ENCODE assay signal across 1 cellular context in the genomic region with DNA sequence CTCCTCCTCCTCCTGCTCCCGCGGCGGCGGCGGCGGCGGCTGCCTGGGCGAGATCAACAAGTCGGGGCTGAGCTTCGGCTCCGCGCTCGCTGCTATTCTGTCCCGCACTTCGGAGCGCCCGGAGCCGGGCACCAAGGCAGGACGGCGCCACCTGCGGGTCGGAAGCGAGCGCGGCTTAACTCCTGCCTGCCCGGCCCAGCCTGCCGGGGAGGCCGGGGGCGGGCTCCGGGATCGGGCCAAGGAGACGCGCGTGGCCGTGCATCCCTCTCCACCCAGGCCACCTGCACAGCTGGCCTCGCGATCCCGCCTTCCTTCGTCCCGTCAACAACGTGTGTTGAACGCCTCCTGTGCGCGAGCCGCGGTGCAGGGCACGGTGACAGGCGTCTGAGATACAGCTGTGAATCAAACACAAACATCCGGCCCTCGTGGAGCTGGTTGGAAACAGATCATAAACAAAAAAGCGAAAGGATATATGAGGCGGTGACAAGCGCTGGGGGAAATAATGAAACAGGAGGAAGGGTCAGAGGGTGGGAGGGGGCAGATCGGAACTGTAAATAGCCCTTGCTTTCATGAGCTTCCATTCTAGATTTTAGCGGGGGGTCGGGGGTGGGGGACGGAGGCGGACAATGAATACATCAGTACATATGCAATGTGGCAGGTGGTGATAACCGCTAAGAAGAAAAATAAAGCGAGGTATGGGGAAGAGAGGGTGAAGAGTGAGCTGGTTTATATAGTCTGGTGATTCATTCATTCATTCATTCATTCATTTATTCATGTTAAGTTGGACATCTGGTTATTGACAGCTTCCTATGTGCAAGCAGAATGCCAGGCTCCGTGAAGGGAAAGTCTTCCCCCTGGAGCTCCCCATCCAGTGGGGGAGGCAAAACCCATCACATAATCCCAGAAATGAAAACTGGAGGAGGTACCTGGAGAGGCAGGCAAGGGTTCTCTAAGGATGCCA.
TF ChIP-seq lines count a peak whose summit lies in the region.

No MANE protein-coding gene starts in this region.

TF ChIP-seq in GM12878, 131 proteins besides CTCF, POLR2A, EP300 and RAD21 (continued from another document):
- no peak for TF ChIP-seq HCFC1 (IDR thresholded peaks at IDR 0.05; ENCODE audit: low read length)
- no peak for TF ChIP-seq TCF3 (IDR thresholded peaks at IDR 0.05; ENCODE audit: borderline replicate concordance, insufficient read depth, low read depth, low read length)
- TF ChIP-seq FOXK2 (IDR thresholded peaks at IDR 0.05), result no peak
- TF ChIP-seq SUZ12 (IDR thresholded peaks at IDR 0.05; ENCODE audit: unreplicated experiment), result peak; percentile 59
- peak; percentile 60; the same call in 1 of the 2 replicates for TF ChIP-seq ZNF24 (IDR thresholded peaks at IDR 0.05)
- TF ChIP-seq RELA (IDR thresholded peaks at IDR 0.05; ENCODE audit: borderline replicate concordance, partially characterized antibody), result no peak
- TF ChIP-seq STAT1 (conservative IDR thresholded peaks at IDR 0.05), result no peak
- TF ChIP-seq MTA3 (IDR thresholded peaks at IDR 0.05; ENCODE audit: borderline replicate concordance, low read length), result no peak
- TF ChIP-seq, protein P1, sequence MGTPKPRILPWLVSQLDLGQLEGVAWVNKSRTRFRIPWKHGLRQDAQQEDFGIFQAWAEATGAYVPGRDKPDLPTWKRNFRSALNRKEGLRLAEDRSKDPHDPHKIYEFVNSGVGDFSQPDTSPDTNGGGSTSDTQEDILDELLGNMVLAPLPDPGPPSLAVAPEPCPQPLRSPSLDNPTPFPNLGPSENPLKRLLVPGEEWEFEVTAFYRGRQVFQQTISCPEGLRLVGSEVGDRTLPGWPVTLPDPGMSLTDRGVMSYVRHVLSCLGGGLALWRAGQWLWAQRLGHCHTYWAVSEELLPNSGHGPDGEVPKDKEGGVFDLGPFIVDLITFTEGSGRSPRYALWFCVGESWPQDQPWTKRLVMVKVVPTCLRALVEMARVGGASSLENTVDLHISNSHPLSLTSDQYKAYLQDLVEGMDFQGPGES (IDR thresholded peaks at IDR 0.05), result no peak
- no peak for TF ChIP-seq JUND (IDR thresholded peaks at IDR 0.05; ENCODE audit: low read depth, low read length)
